11 cellular contexts compared by ENCODE assay signal in the genomic region with DNA sequence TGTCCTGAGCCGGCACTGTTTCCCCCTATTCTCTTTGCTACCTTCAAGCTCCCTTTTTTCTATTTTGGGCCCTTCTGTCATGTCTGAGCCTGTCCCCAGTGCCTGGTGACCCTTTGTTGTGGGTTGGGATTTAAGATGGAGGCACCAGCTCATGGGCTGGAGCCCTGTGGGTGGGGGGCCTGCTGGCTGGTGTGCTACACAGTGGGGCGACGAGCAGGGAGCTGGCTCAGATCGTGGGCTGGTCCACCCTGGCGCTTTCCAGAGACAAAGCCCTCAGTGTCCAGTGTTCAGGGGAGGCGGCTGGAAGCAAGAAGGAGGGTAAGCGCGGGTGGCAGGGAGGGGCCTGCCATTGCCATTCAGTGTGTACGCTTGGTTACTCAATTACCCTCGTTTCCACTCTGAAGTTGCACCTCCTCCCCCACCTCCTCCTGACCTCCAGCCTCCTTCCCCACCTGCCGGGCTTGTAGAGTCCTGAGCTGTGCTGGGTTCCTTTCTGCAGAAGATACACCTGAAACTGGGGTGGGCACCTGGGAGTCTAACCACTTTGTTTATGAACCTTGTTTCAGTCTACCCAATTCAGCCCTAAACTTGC. TPM values are rescaled to one million over a fixed set of nuclear protein-coding genes. Genes with fewer than 3 reads are reported as not detected.
A peak's percentile ranks its signal among the peaks of the same experiment; 100 is the strongest.
DNase-seq lines count a peak whose midpoint lies in the region; ATAC-seq and TF ChIP-seq lines count a peak whose summit lies in the region.
"Had no signal": no experiment of that assay in that cellular context is flagged by ENCODE, and none has a peak within 500 bp of the region (broad histone marks: within the 10 kb centered on the region; RNA-seq: fewer than 3 reads in every experiment).

No MANE protein-coding gene starts in this region.

- H3K36me3 ChIP-seq in KOPT-K1 (ENCODE audit: insufficient read depth, low read length) = peaks cover 6% of the 10 kb centered on the region; the same call in 1 of the 2 replicates
- H3K36me3 ChIP-seq in stomach = peaks cover 0 to 11% (median 7%) of the 10 kb centered on the region in 4 donors
- H3K36me3 ChIP-seq in spleen = peaks cover 0 to 18% (median 0%) of the 10 kb centered on the region in 6 donors

- H3K9me3 Mint-ChIP-seq in activated CD8-positive, alpha-beta T cell treated with anti-CD3 and anti-CD28 coated beads, Interleukin-2, amount 10 ng/mL, durations not matched to agents 7 days and 5 days (ENCODE audit: insufficient read depth) = no peaks in the 10 kb centered on the region
- H3K9me3 Mint-ChIP-seq: naive thymus-derived CD4-positive, alpha-beta T cell had no signal

- TF ChIP-seq CTCF in stomach (IDR thresholded peaks at IDR 0.05) = no peak
- TF ChIP-seq CTCF in spleen (IDR thresholded peaks at IDR 0.05 in 8 of 11, conservative IDR thresholded peaks at IDR 0.05 in 3 of 11) = no peak

- H3K36me3 Mint-ChIP-seq in activated CD8-positive, alpha-beta T cell treated with anti-CD3 and anti-CD28 coated beads, Interleukin-2, amount 10 ng/mL, durations not matched to agents 7 days and 5 days (ENCODE audit: low read depth) = peaks cover 7% of the 10 kb centered on the region

- TF ChIP-seq EP300 in stomach (IDR thresholded peaks at IDR 0.05) = no peak

- CTCF ChIA-PET in activated CD8-positive, alpha-beta T cell treated with anti-CD3 and anti-CD28 coated beads, Interleukin-2, amount 10 ng/mL, durations not matched to agents 7 days and 5 days (lab: Charles Lee) = interaction anchor here (0.9 to 1.7 kb wide), 3 partner anchors 23 to 74 kb away, joined by 3 to 6 read pairs (median 5); no protein-coding TSS in a partner anchor

- no peak overlapping the region for H3K4me3 ChIP-seq in stomach
- no peak overlapping the region for H3K4me3 ChIP-seq in spleen
- H3K4me3 ChIP-seq: esophagus squamous epithelium had no signal

- TF ChIP-seq POLR2A in stomach (IDR thresholded peaks at IDR 0.05) = no peak
- no peak for TF ChIP-seq POLR2A in spleen (IDR thresholded peaks at IDR 0.05)

- peaks cover 21% of the 10 kb centered on the region for H3K4me1 Mint-ChIP-seq in activated CD8-positive, alpha-beta T cell treated with anti-CD3 and anti-CD28 coated beads, Interleukin-2, amount 10 ng/mL, durations not matched to agents 7 days and 5 days (ENCODE audit: low read depth)

- POLR2A ChIA-PET in activated CD8-positive, alpha-beta T cell treated with anti-CD3 and anti-CD28 coated beads, Interleukin-2, amount 10 ng/mL, durations not matched to agents 7 days and 5 days (lab: Charles Lee) = no interaction called here

- 52 to 75% (median 64%) methylated on average over 10 to 11 of the region's 11 CpGs for WGBS in stomach, 5 donors
- 64 to 91% (median 80%) methylated on average over 6 to 11 of the region's 11 CpGs for WGBS in spleen, 5 donors

- peaks cover 0 to 59% (median 30%) of the 10 kb centered on the region in 4 donors for H3K4me1 ChIP-seq in stomach
- peaks cover 0 to 94% (median 43%) of the 10 kb centered on the region in 6 donors for H3K4me1 ChIP-seq in spleen

- H3K4me3 Mint-ChIP-seq in activated CD8-positive, alpha-beta T cell treated with anti-CD3 and anti-CD28 coated beads, Interleukin-2, amount 10 ng/mL, durations not matched to agents 7 days and 5 days = no peak overlapping the region
- H3K4me3 Mint-ChIP-seq: naive thymus-derived CD4-positive, alpha-beta T cell had no signal

- peak overlapping the region; percentile 9 for H3K27ac ChIP-seq in KOPT-K1 (ENCODE audit: low read depth, low read length, poor library complexity, severe bottlenecking)
- peak overlapping the region in 3 of 5 donors; percentile 10 to 18 (median 11) for H3K27ac ChIP-seq in stomach
- H3K27ac ChIP-seq in spleen = peak overlapping the region in 4 of 8 donors; percentile 59 to 71 (median 62)

- no peaks in the 10 kb centered on the region for H3K27me3 ChIP-seq in stomach
- H3K27me3 ChIP-seq in spleen (replicated peaks in 1 of 7) = no peaks in the 10 kb centered on the region
- H3K27me3 ChIP-seq: esophagus squamous epithelium had no signal

- peak overlapping the region; percentile 22 for H3K27ac Mint-ChIP-seq in activated CD8-positive, alpha-beta T cell treated with anti-CD3 and anti-CD28 coated beads, Interleukin-2, amount 10 ng/mL, durations not matched to agents 7 days and 5 days

- ATAC-seq in activated CD8-positive, alpha-beta T cell treated with anti-CD3 and anti-CD28 coated beads, Interleukin-2, amount 10 ng/mL, durations not matched to agents 7 days and 5 days = no peak
- peak; percentile 20 for ATAC-seq in left lobe of liver
- ATAC-seq: naive thymus-derived CD4-positive, alpha-beta T cell had no signal

- DNase-seq in activated CD8-positive, alpha-beta T cell treated with anti-CD3 and anti-CD28 coated beads, Interleukin-2, amount 10 ng/mL, durations not matched to agents 7 days and 5 days = no peak
- DNase-seq in left lobe of liver (ENCODE audit: low spot score) = peak; percentile 40
- no peak for DNase-seq in stomach
- no peak for DNase-seq in EL
- no peak for DNase-seq in spleen
- no peak for DNase-seq in activated CD8-positive, alpha-beta memory T cell treated with anti-CD3 and anti-CD28 coated beads, Interleukin-2, amount 50 U/mL, for 48 hours
- DNase-seq: activated gamma-delta T cell; esophagus squamous epithelium; naive thymus-derived CD4-positive, alpha-beta T cell; NCI-H1694 treated with DMSO at 0.1 percent for 48 hours had no signal

- H3K27me3 Mint-ChIP-seq in activated CD8-positive, alpha-beta T cell treated with anti-CD3 and anti-CD28 coated beads, Interleukin-2, amount 10 ng/mL, durations not matched to agents 7 days and 5 days (ENCODE audit: low read depth) = no peaks in the 10 kb centered on the region

- intact Hi-C loops in stomach (cut with DNase I; ENCODE audit: low total_unique reads) (no loop called here), spleen (cut with DNase I; ENCODE audit: low total_unique reads) (no loop called here)

- no peaks in the 10 kb centered on the region for H3K9me3 ChIP-seq in KOPT-K1 (ENCODE audit: insufficient read depth, low read length, poor library complexity, severe bottlenecking)
- H3K9me3 ChIP-seq in stomach = no peaks in the 10 kb centered on the region
- H3K9me3 ChIP-seq in spleen = no peaks in the 10 kb centered on the region
- H3K9me3 ChIP-seq: esophagus squamous epithelium had no signal

RNA-seq across cellular contexts. Expression of a gene that starts 49.8 kb away (rescaled TPM):
- 10 to 100 TPM; 17.4 to 19.9 TPM for total RNA-seq in activated CD8-positive, alpha-beta T cell treated with anti-CD3 and anti-CD28 coated beads, Interleukin-2, amount 10 ng/mL, durations not matched to agents 7 days and 5 days
- 8.8 TPM for total RNA-seq in left lobe of liver
- total RNA-seq in stomach = 10 to 100 TPM in 2 of 5 donors, 1 to 10 TPM in 3; 3.2 to 21.9 (median 7.3) TPM
- polyA plus RNA-seq in stomach = 1 to 10 TPM; 2.3 to 6.4 (median 3.1) TPM
- total RNA-seq in spleen = 10 to 100 TPM; 26.5 to 52.4 (median 40.5) TPM
- polyA plus RNA-seq in spleen = 1 to 10 TPM; 2.8 to 8.2 (median 3.3) TPM
